9 cellular contexts compared by ENCODE assay signal in genomic region chr11:75387742-75388294, GRCh38.
"Had no signal": no experiment of that assay in that cellular context is flagged by ENCODE, and none has a peak within 500 bp of the region (broad histone marks: within the 10 kb centered on the region; RNA-seq: fewer than 3 reads in every experiment).

No MANE protein-coding gene starts in this region.

- H3K9me3 ChIP-seq: adrenal gland, body of pancreas had no signal

- H3K27ac ChIP-seq: adrenal gland, coronary artery, foreskin keratinocyte had no signal

- H3K36me3 ChIP-seq: adrenal gland had no signal

- H3K27me3 ChIP-seq: body of pancreas had no signal

- H3K4me3 Mint-ChIP-seq: activated CD8-positive, alpha-beta T cell treated with anti-CD3 and anti-CD28 coated beads for 36 hours; activated naive CD4-positive, alpha-beta T cell treated with anti-CD3 and anti-CD28 coated beads, Interleukin-2, amount 50 U/mL, for 24 hours; immature natural killer cell; natural killer cell; type B pancreatic cell had no signal

- H3K27ac Mint-ChIP-seq: activated CD8-positive, alpha-beta T cell treated with anti-CD3 and anti-CD28 coated beads for 36 hours; activated naive CD4-positive, alpha-beta T cell treated with anti-CD3 and anti-CD28 coated beads, Interleukin-2, amount 50 U/mL, for 24 hours; immature natural killer cell; natural killer cell had no signal

- H3K27me3 Mint-ChIP-seq: activated CD8-positive, alpha-beta T cell treated with anti-CD3 and anti-CD28 coated beads for 36 hours; activated naive CD4-positive, alpha-beta T cell treated with anti-CD3 and anti-CD28 coated beads, Interleukin-2, amount 50 U/mL, for 24 hours had no signal

- H3K36me3 Mint-ChIP-seq: activated naive CD4-positive, alpha-beta T cell treated with anti-CD3 and anti-CD28 coated beads, Interleukin-2, amount 50 U/mL, for 24 hours; immature natural killer cell; natural killer cell; type B pancreatic cell had no signal

- H3K9me3 Mint-ChIP-seq: activated CD8-positive, alpha-beta T cell treated with anti-CD3 and anti-CD28 coated beads for 36 hours; activated naive CD4-positive, alpha-beta T cell treated with anti-CD3 and anti-CD28 coated beads, Interleukin-2, amount 50 U/mL, for 24 hours; immature natural killer cell; natural killer cell; type B pancreatic cell had no signal

- H3K4me3 ChIP-seq: adrenal gland, body of pancreas, coronary artery had no signal

- H3K4me1 ChIP-seq: foreskin keratinocyte had no signal
